In the genomic region with DNA sequence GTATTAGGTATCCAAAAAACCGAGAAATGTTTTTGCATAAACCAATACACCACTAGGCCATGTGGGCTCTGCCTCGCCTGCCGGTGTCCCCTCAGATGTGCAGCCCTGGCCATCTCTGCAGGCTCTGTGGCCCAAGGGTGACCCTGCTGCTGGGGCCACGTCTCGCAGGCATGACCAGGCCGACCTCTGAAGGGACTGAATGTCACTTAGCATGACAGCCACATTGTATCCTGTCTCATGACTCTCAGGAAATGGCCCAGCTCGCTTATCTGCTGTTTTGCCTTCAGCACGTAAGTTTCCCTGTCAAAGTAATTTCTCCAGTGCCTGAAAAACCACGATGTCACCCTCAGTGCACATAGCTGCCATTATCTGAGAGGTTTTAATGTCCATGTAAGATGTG, we compare ENCODE assay signal across 21 cellular contexts. TPM values are rescaled to one million over a fixed set of nuclear protein-coding genes. Genes with fewer than 3 reads are reported as not detected.
A peak's percentile ranks its signal among the peaks of the same experiment; 100 is the strongest.
DNase-seq lines count a peak whose midpoint lies in the region; ATAC-seq and TF ChIP-seq lines count a peak whose summit lies in the region.
"Had no signal": no experiment of that assay in that cellular context is flagged by ENCODE, and none has a peak within 500 bp of the region (broad histone marks: within the 10 kb centered on the region; RNA-seq: fewer than 3 reads in every experiment).

No MANE protein-coding gene starts in this region.

- H3K36me3 ChIP-seq in BLaER1 (no peaks in the 10 kb centered on the region), gastroesophageal sphincter (no peaks in the 10 kb centered on the region), right lobe of liver (no peaks in the 10 kb centered on the region), Peyer's patch (no peaks in the 10 kb centered on the region)

- TF ChIP-seq CTCF in gastroesophageal sphincter (IDR thresholded peaks at IDR 0.05), result no peak
- no peak for TF ChIP-seq CTCF in right lobe of liver (IDR thresholded peaks at IDR 0.05)
- TF ChIP-seq CTCF in Peyer's patch (IDR thresholded peaks at IDR 0.05), result no peak

- H4K20me1 ChIP-seq in BLaER1, result no peaks in the 10 kb centered on the region

- ATAC-seq in gastroesophageal sphincter (peak; percentile 17), right lobe of liver (peak; percentile 58 to 78 (median 77)), GM21529 (IDR thresholded peaks at IDR 0.05; ENCODE audit: unreplicated experiment) (no peak)
- ATAC-seq: A549 had no signal

- H3K4me2 ChIP-seq in BLaER1, result peak overlapping the region; percentile 58
- H3K4me2 ChIP-seq: A549, KMS-11, PC-9 had no signal

- WGBS in gastroesophageal sphincter (ENCODE audit: low coverage in 1 of 2), 2 donors, result 74 to 87% methylated on average over 7 to 9 of the region's 9 CpGs
- 38% methylated on average over 6 of the region's 9 CpGs for WGBS in right lobe of liver (ENCODE audit: insufficient coverage, low coverage, low lambda C conversion rate, missing lambda C conversion rate)

- TF ChIP-seq EP300 in gastroesophageal sphincter (IDR thresholded peaks at IDR 0.05), result no peak

- H3K27me3 ChIP-seq in BLaER1, result no peaks in the 10 kb centered on the region
- no peaks in the 10 kb centered on the region for H3K27me3 ChIP-seq in gastroesophageal sphincter
- no peaks in the 10 kb centered on the region for H3K27me3 ChIP-seq in right lobe of liver
- H3K27me3 ChIP-seq in Peyer's patch, result no peaks in the 10 kb centered on the region

- TF ChIP-seq POLR2A in gastroesophageal sphincter (IDR thresholded peaks at IDR 0.05) (no peak), right lobe of liver (IDR thresholded peaks at IDR 0.05) (no peak), Peyer's patch (IDR thresholded peaks at IDR 0.05) (no peak)

- H3K4me1 ChIP-seq in BLaER1, result peaks cover 48% of the 10 kb centered on the region
- H3K4me1 ChIP-seq in gastroesophageal sphincter, result no peaks in the 10 kb centered on the region
- no peaks in the 10 kb centered on the region for H3K4me1 ChIP-seq in right lobe of liver
- H3K4me1 ChIP-seq in Peyer's patch, result no peaks in the 10 kb centered on the region
- H3K4me1 ChIP-seq: A549 had no signal

- DNase-seq in OCI-M1 (lab: John Stamatoyannopoulos, UW) (peak; percentile 44), right lobe of liver (no peak), Peyer's patch (no peak), cerebellum (ENCODE audit: low spot score) (no peak)
- DNase-seq in effector CD8-positive, alpha-beta T cell (lab: John Stamatoyannopoulos, UW), result no peak
- DNase-seq: CD4-positive, CD25-positive, alpha-beta regulatory T cell; DMS 273 treated with DMSO at 0.1 percent for 48 hours; EL; MM.1S; NCI-H1105; NCI-H1694 treated with DMSO at 0.1 percent for 48 hours; NCI-H345; NCI-H526 treated with DMSO at 0.1 percent for 48 hours; NK-92 treated with Interleukin-12 subunit alpha and Interleukin-12 subunit beta, amount 100 ng/mL, for 24 hours; PC-9; SHP77 had no signal

- intact Hi-C loops in right lobe of liver (cut with DNase I), result no loop called here

- H3K9me3 ChIP-seq in BLaER1 (no peaks in the 10 kb centered on the region), gastroesophageal sphincter (no peaks in the 10 kb centered on the region), right lobe of liver (no peaks in the 10 kb centered on the region), Peyer's patch (no peaks in the 10 kb centered on the region)
- H3K9me3 ChIP-seq: A549 had no signal

- H3K27ac ChIP-seq in BLaER1 (no peak overlapping the region), gastroesophageal sphincter (no peak overlapping the region), right lobe of liver (peak overlapping the region in 1 of 3 donors; percentile 37), Peyer's patch (no peak overlapping the region)
- H3K27ac ChIP-seq: A549, KMS-11, PC-9 had no signal

- H3K9ac ChIP-seq in BLaER1, result no peak overlapping the region
- H3K9ac ChIP-seq: KMS-11 had no signal

- H3K4me3 ChIP-seq in BLaER1 (no peak overlapping the region), gastroesophageal sphincter (no peak overlapping the region), right lobe of liver (no peak overlapping the region), Peyer's patch (no peak overlapping the region)
- H3K4me3 ChIP-seq: A549, PC-9 had no signal

RNA-seq across cellular contexts. Expression of a gene that starts 49.5 kb away (rescaled TPM):
- total RNA-seq in gastroesophageal sphincter, result 10 to 100 TPM; 45.8 to 59.8 (median 53.8) TPM
- total RNA-seq in right lobe of liver, result 10 to 100 TPM; 10.9 to 20.4 (median 15.3) TPM
- total RNA-seq in Peyer's patch, result 10 to 100 TPM; 19.3 to 51.2 (median 23.1) TPM
- total RNA-seq in cerebellum, result 28.5 TPM
